9 cellular contexts compared by ENCODE assay signal in genomic region chr22:22692707-22693530, GRCh38. TPM values are rescaled to one million over a fixed set of nuclear protein-coding genes. Genes with fewer than 3 reads are reported as not detected.
A peak's percentile ranks its signal among the peaks of the same experiment; 100 is the strongest.
DNase-seq lines count a peak whose midpoint lies in the region; ATAC-seq, FAIRE-seq and TF ChIP-seq lines count a peak whose summit lies in the region.
"Had no signal": no experiment of that assay in that cellular context is flagged by ENCODE, and none has a peak within 500 bp of the region (broad histone marks: within the 10 kb centered on the region; RNA-seq: fewer than 3 reads in every experiment).

No MANE protein-coding gene starts in this region.

- no peaks in the 10 kb centered on the region for H3K27me3 ChIP-seq in sigmoid colon

- TF ChIP-seq EP300 in sigmoid colon (IDR thresholded peaks at IDR 0.05), result no peak

- FAIRE-seq in GM12891 (lab: Jason Lieb, UNC), result peak; percentile 91

- intact Hi-C loops in sigmoid colon (cut with DNase I), result no loop called here

- H3K4me1 ChIP-seq in sigmoid colon, result no peaks in the 10 kb centered on the region

- H3K9me3 ChIP-seq in sigmoid colon, result no peaks in the 10 kb centered on the region

- no peaks in the 10 kb centered on the region for H3K36me3 ChIP-seq in sigmoid colon

- TF ChIP-seq CTCF in sigmoid colon (IDR thresholded peaks at IDR 0.05), result peak in 1 of 4 experiments; percentile 28

- TF ChIP-seq POLR2A in GM12891 (IDR thresholded peaks at IDR 0.05; ENCODE audit: low read depth, low read length) (no peak), erythroblast (IDR thresholded peaks at IDR 0.05; ENCODE audit: low read length) (no peak), sigmoid colon (IDR thresholded peaks at IDR 0.05) (no peak)

- 18 to 47% methylated on average over 8 of the region's 8 CpGs for WGBS in sigmoid colon, 2 donors

- H3K4me3 ChIP-seq in sigmoid colon, result no peak overlapping the region

- H3K27ac ChIP-seq in sigmoid colon, result no peak overlapping the region
- H3K27ac ChIP-seq: epithelial cell of prostate had no signal

- ATAC-seq in GM18867 (IDR thresholded peaks at IDR 0.05; ENCODE audit: unreplicated experiment), result no peak
- ATAC-seq in HG02970 (IDR thresholded peaks at IDR 0.05; ENCODE audit: low FRiP score, unreplicated experiment), result no peak

- DNase-seq in GM12891 (ENCODE audit: insufficient read length, low spot score) (peak; percentile 52), NCI-H2171 (lab: John Stamatoyannopoulos, UW) (peak; percentile 57), erythroblast (lab: John Stamatoyannopoulos, UW) (peak; percentile 7 to 36), sigmoid colon (peak; percentile 48), occipital lobe (lab: John Stamatoyannopoulos, UW) (no peak)
- DNase-seq in activated CD8-positive, alpha-beta memory T cell treated with anti-CD3 and anti-CD28 coated beads for 48 hours (ENCODE audit: low read depth in 2 of 3, low spot score in 2 of 3), result peak; percentile 7 to 42 (median 12)

TF ChIP-seq in GM12891, 5 proteins besides CTCF, POLR2A, EP300 and RAD21:
- TF ChIP-seq POU2F2 (IDR thresholded peaks at IDR 0.05; ENCODE audit: low read depth, low read length) (no peak), POLR2AphosphoS5 (IDR thresholded peaks at IDR 0.05; ENCODE audit: low read depth, low read length) (no peak), TAF1 (IDR thresholded peaks at IDR 0.05; ENCODE audit: low read depth, low read length) (no peak), SPI1 (IDR thresholded peaks at IDR 0.05; ENCODE audit: low read depth, low read length) (no peak), PAX5 (IDR thresholded peaks at IDR 0.05; ENCODE audit: insufficient read depth, low read length, severe bottlenecking) (no peak)

RNA-seq across cellular contexts. Expression of gene GGTLC2, which starts 48.5 kb away (rescaled TPM):
- polyA plus RNA-seq in GM12891 (2012; ENCODE audit: low read depth, missing spikeins), result not detected
- total RNA-seq in sigmoid colon (not detected), occipital lobe (not detected)
- not detected for polyA plus RNA-seq in sigmoid colon
